ENCODE assay signal across 8 cellular contexts in genomic region chr1:155093938-155094621, GRCh38. TPM values are rescaled to one million over a fixed set of nuclear protein-coding genes. Genes with fewer than 3 reads are reported as not detected.
A peak's percentile ranks its signal among the peaks of the same experiment; 100 is the strongest.
DNase-seq lines count a peak whose midpoint lies in the region; ATAC-seq and TF ChIP-seq lines count a peak whose summit lies in the region.

No MANE protein-coding gene starts in this region.

- H3K27ac ChIP-seq in C4-2B (no peak overlapping the region), HUES48 (ENCODE audit: low read depth, low read length) (peak overlapping the region; percentile 47), PC-3 (ENCODE audit: low read length) (no peak overlapping the region), vagina (no peak overlapping the region)
- no peak overlapping the region for H3K27ac ChIP-seq in naive thymus-derived CD4-positive, alpha-beta T cell (ENCODE audit: low read depth, low read length)

- TF ChIP-seq POLR2A in vagina (IDR thresholded peaks at IDR 0.05), result no peak

- H3K27me3 ChIP-seq in HUES48 (ENCODE audit: control insufficient read depth, insufficient read depth, low read length) (peaks cover 7% of the 10 kb centered on the region), PC-3 (ENCODE audit: low read length) (no peaks in the 10 kb centered on the region), vagina (no peaks in the 10 kb centered on the region)
- no peaks in the 10 kb centered on the region for H3K27me3 ChIP-seq in naive thymus-derived CD4-positive, alpha-beta T cell (ENCODE audit: control insufficient read depth in 2 of 2, insufficient read depth in 2 of 2, low read length in 2 of 2)

- no peaks in the 10 kb centered on the region for H3F3A ChIP-seq in PC-3 (ENCODE audit: low read length, unreplicated experiment)

- no peak overlapping the region for H3K27ac Mint-ChIP-seq in effector memory CD8-positive, alpha-beta T cell
- peak overlapping the region in 1 of 9 donors; percentile 34 for H3K27ac Mint-ChIP-seq in naive thymus-derived CD4-positive, alpha-beta T cell

- peaks cover 0 to 3% of the 10 kb centered on the region in 2 donors for H3K4me1 Mint-ChIP-seq in effector memory CD8-positive, alpha-beta T cell (ENCODE audit: low read depth in 2 of 2)
- H3K4me1 Mint-ChIP-seq in naive thymus-derived CD4-positive, alpha-beta T cell, result peaks cover 0 to 9% (median 4%) of the 10 kb centered on the region in 7 donors

- BruUV-seq in PC-3 (replicated peaks; lab: Mats Ljungman, UMichigan), result no TSS peak

- peak; percentile 79 for ATAC-seq in PC-3
- ATAC-seq in effector memory CD8-positive, alpha-beta T cell (replicated peaks), result peak; percentile 31
- peak; percentile 60 for ATAC-seq in naive thymus-derived CD4-positive, alpha-beta T cell

- H3K9me3 Mint-ChIP-seq in effector memory CD8-positive, alpha-beta T cell, result no peaks in the 10 kb centered on the region
- peaks cover 0 to 1% (median 0%) of the 10 kb centered on the region in 11 donors for H3K9me3 Mint-ChIP-seq in naive thymus-derived CD4-positive, alpha-beta T cell

- no peak overlapping the region for H3K9ac ChIP-seq in HUES48 (ENCODE audit: low read depth, low read length)
- no peak overlapping the region for H3K9ac ChIP-seq in PC-3 (ENCODE audit: low read length)

- H3K36me3 ChIP-seq in HUES48 (ENCODE audit: control insufficient read depth, insufficient read depth, low read length) (no peaks in the 10 kb centered on the region), PC-3 (ENCODE audit: low read depth, low read length) (no peaks in the 10 kb centered on the region), vagina (no peaks in the 10 kb centered on the region)
- no peaks in the 10 kb centered on the region for H3K36me3 ChIP-seq in naive thymus-derived CD4-positive, alpha-beta T cell (ENCODE audit: control insufficient read depth in 2 of 3, insufficient read depth in 3 of 3, low read length in 3 of 3)

- H3K9me3 ChIP-seq in HUES48 (ENCODE audit: control insufficient read depth, insufficient read depth, low read length) (no peaks in the 10 kb centered on the region), PC-3 (ENCODE audit: low read length) (no peaks in the 10 kb centered on the region), vagina (no peaks in the 10 kb centered on the region)
- H3K9me3 ChIP-seq in naive thymus-derived CD4-positive, alpha-beta T cell (ENCODE audit: control insufficient read depth in 2 of 3, low read length in 3 of 3), result no peaks in the 10 kb centered on the region

- H3K27me3 Mint-ChIP-seq in effector memory CD8-positive, alpha-beta T cell, result peaks cover 13 to 31% of the 10 kb centered on the region in 2 donors
- H3K27me3 Mint-ChIP-seq in naive thymus-derived CD4-positive, alpha-beta T cell, result peaks cover 0 to 32% (median 0%) of the 10 kb centered on the region in 5 donors

- POLR2A ChIA-PET in PC-3 (lab: Charles Lee; ENCODE audit: unreplicated experiment), result no interaction called here
- POLR2A ChIA-PET in naive thymus-derived CD4-positive, alpha-beta T cell (lab: Charles Lee), result no interaction called here

- intact Hi-C loops in PC-3 (cut with micrococcal nuclease) (loop anchor here (1.0 kb wide), 2 partner anchors 29 to 41 kb away; partner anchors contain the start of gene SLC50A1), vagina (cut with DNase I) (loop anchor here (5.0 kb wide), 1 partner anchor 38 kb away; no protein-coding TSS in a partner anchor)
- intact Hi-C loops in naive thymus-derived CD4-positive, alpha-beta T cell (cut with micrococcal nuclease), result loop anchor here (1.0 to 5.0 kb wide), 2 partner anchors 73 to 498 kb away; no protein-coding TSS in a partner anchor

- DNase-seq in PC-3 (peak; percentile 78), vagina (ENCODE audit: extremely low spot score in 2 of 2) (no peak), H4 (ENCODE audit: low spot score) (no peak)
- DNase-seq in effector memory CD8-positive, alpha-beta T cell, result no peak
- DNase-seq in naive thymus-derived CD4-positive, alpha-beta T cell, result peak in 2 of 9 donors; percentile 17 to 38
- DNase-seq in stimulated activated CD4-positive, alpha-beta T cell treated with anti-CD3 and anti-CD28 coated beads, Interleukin-4, amount 100 ng/mL, for 24 hours, result no peak

- no peaks in the 10 kb centered on the region for H3K9me2 ChIP-seq in PC-3 (replicated peaks; ENCODE audit: low read length)

- no peak overlapping the region for H3K4me3 Mint-ChIP-seq in effector memory CD8-positive, alpha-beta T cell
- no peak overlapping the region for H3K4me3 Mint-ChIP-seq in naive thymus-derived CD4-positive, alpha-beta T cell

- H2AFZ ChIP-seq in PC-3 (ENCODE audit: low read length), result peak overlapping the region; percentile 57

- H3K4me1 ChIP-seq in HUES48 (ENCODE audit: control insufficient read depth, insufficient read depth, low read length), result peaks cover 17% of the 10 kb centered on the region
- H3K4me1 ChIP-seq in PC-3 (ENCODE audit: insufficient read depth, low read length), result peaks cover 9% of the 10 kb centered on the region
- H3K4me1 ChIP-seq in naive thymus-derived CD4-positive, alpha-beta T cell (ENCODE audit: control insufficient read depth in 2 of 2, insufficient read depth in 2 of 2, low read length in 2 of 2), result no peaks in the 10 kb centered on the region
- peaks cover 24% of the 10 kb centered on the region for H3K4me1 ChIP-seq in vagina

- H3K4me2 ChIP-seq in PC-3 (ENCODE audit: low read length), result peak overlapping the region; percentile 25; the same call in 1 of the 2 replicates

- H3K4me3 ChIP-seq in HUES48 (ENCODE audit: low read depth, low read length) (no peak overlapping the region), PC-3 (ENCODE audit: low read length) (no peak overlapping the region), vagina (no peak overlapping the region)
- no peak overlapping the region for H3K4me3 ChIP-seq in naive thymus-derived CD4-positive, alpha-beta T cell (ENCODE audit: low read length)

- H3K36me3 Mint-ChIP-seq in effector memory CD8-positive, alpha-beta T cell (ENCODE audit: insufficient read depth), result peaks cover 4% of the 10 kb centered on the region
- no peaks in the 10 kb centered on the region for H3K36me3 Mint-ChIP-seq in naive thymus-derived CD4-positive, alpha-beta T cell

- peak; percentile 73 for TF ChIP-seq CTCF in C4-2B (conservative IDR thresholded peaks at IDR 0.05)
- TF ChIP-seq CTCF in PC-3 (conservative IDR thresholded peaks at IDR 0.05; ENCODE audit: low read depth, low read length), result peak; percentile 79
- no peak for TF ChIP-seq CTCF in vagina (IDR thresholded peaks at IDR 0.05)

- no peaks in the 10 kb centered on the region for H4K20me1 ChIP-seq in PC-3 (ENCODE audit: low read length)

- no peaks in the 10 kb centered on the region for H3K79me2 ChIP-seq in PC-3 (ENCODE audit: low read length)

- CTCF ChIA-PET in PC-3 (lab: Charles Lee), result interaction anchor here (1.3 to 1.9 kb wide), 2 partner anchors 41 to 73 kb away, joined by 3 to 12 read pairs; no protein-coding TSS in a partner anchor
- CTCF ChIA-PET in naive thymus-derived CD4-positive, alpha-beta T cell (lab: Charles Lee), result interaction anchor here (0.6 to 4.4 kb wide), 3 partner anchors 8 to 74 kb away, joined by 3 to 88 read pairs (median 4); no protein-coding TSS in a partner anchor

RNA-seq across cellular contexts. Expression of gene EFNA3, which starts 15.4 kb away (rescaled TPM):
- total RNA-seq in PC-3 (2014; rRNA removed) (16.2 and 23.5 TPM in 2 replicates), vagina (22.3 TPM)
- total RNA-seq in naive thymus-derived CD4-positive, alpha-beta T cell, result 1 to 10 TPM in 4 of 5 experiments, under 1 TPM in 1; 0.42 to 4.0 (median 2.7) TPM
- under 1 TPM; 0.51 to 0.72 TPM for polyA plus RNA-seq in naive thymus-derived CD4-positive, alpha-beta T cell
- total RNA-seq in H4 (2014; rRNA removed; shearing (Covaris generic)), result 7.5 and 9.5 TPM in 2 replicates

RNA-seq across cellular contexts. Expression of gene EFNA4, which starts 30.5 kb away (rescaled TPM):
- 36.7 and 37.4 TPM in 2 replicates for total RNA-seq in PC-3 (2014; rRNA removed)
- total RNA-seq in naive thymus-derived CD4-positive, alpha-beta T cell, result 1 to 10 TPM; 3.9 to 9.4 (median 7.7) TPM
- polyA plus RNA-seq in naive thymus-derived CD4-positive, alpha-beta T cell, result 1 to 10 TPM; 2.1 to 3.9 TPM
- 13.8 TPM for total RNA-seq in vagina
- total RNA-seq in H4 (2014; rRNA removed; shearing (Covaris generic)), result 24.4 and 26.9 TPM in 2 replicates

RNA-seq across cellular contexts. Expression of gene EFNA1, which starts 33.6 kb away (rescaled TPM):
- total RNA-seq in PC-3 (2014; rRNA removed) (29.4 and 49.9 TPM in 2 replicates), vagina (57.9 TPM)
- 1 to 10 TPM in 4 of 5 experiments, not detected in 1; 4.0 to 7.3 (median 5.6) TPM for total RNA-seq in naive thymus-derived CD4-positive, alpha-beta T cell
- polyA plus RNA-seq in naive thymus-derived CD4-positive, alpha-beta T cell, result 10 to 100 TPM; 11.1 to 16.8 TPM
- 14.6 and 28.0 TPM in 2 replicates for total RNA-seq in H4 (2014; rRNA removed; shearing (Covaris generic))

RNA-seq across cellular contexts. Expression of gene SLC50A1, which starts 41.6 kb away (rescaled TPM):
- 59.2 and 75.2 TPM in 2 replicates for total RNA-seq in PC-3 (2014; rRNA removed)
- 10 to 100 TPM; 21.1 to 35.6 (median 24.3) TPM for total RNA-seq in naive thymus-derived CD4-positive, alpha-beta T cell
- 10 to 100 TPM; 51.0 to 64.8 TPM for polyA plus RNA-seq in naive thymus-derived CD4-positive, alpha-beta T cell
- 11.8 TPM for total RNA-seq in vagina
- total RNA-seq in H4 (2014; rRNA removed; shearing (Covaris generic)), result 35.8 and 40.5 TPM in 2 replicates

RNA-seq across cellular contexts. Expression of gene ADAM15, which starts 43.0 kb away (rescaled TPM):
- total RNA-seq in PC-3 (2014; rRNA removed) (334 and 384 TPM in 2 replicates), vagina (193 TPM)
- total RNA-seq in naive thymus-derived CD4-positive, alpha-beta T cell, result 10 to 100 TPM; 16.9 to 53.7 (median 28.8) TPM
- polyA plus RNA-seq in naive thymus-derived CD4-positive, alpha-beta T cell, result 1 to 10 TPM; 5.8 to 8.5 TPM
- 51.8 and 64.3 TPM in 2 replicates for total RNA-seq in H4 (2014; rRNA removed; shearing (Covaris generic))

Comparison
In these comparisons a context has a peak if more than half of its experiments do, and no peak if none do; other contexts are left out.
1. CTCF ChIP-seq: peak in C4-2B (single experiment) and PC-3 (single experiment); none in vagina (0 of 3).
2. Peak in every context shown above with its lines, with median percentiles within 50 percentile points of each other: ATAC-seq.